Comparison of ENCODE assay signal across 31 cellular contexts in genomic region chr16:23786964-23787571, GRCh38. TPM values are rescaled to one million over a fixed set of nuclear protein-coding genes. Genes with fewer than 3 reads are reported as not detected.
"Had no signal": no experiment of that assay in that cellular context is flagged by ENCODE, and none has a peak within 500 bp of the region (broad histone marks: within the 10 kb centered on the region; RNA-seq: fewer than 3 reads in every experiment).

No MANE protein-coding gene starts in this region.

- H3K36me3 ChIP-seq: ascending aorta, cardiac muscle cell, colonic mucosa, gastroesophageal sphincter, lower lobe of right lung, right atrium auricular region, uterus had no signal

- H2AFZ ChIP-seq: hepatocyte had no signal

- H3K4me1 ChIP-seq: ascending aorta, colonic mucosa, gastroesophageal sphincter, lower lobe of right lung, right atrium auricular region, uterus had no signal

- H3K4me3 ChIP-seq: ascending aorta, cardiac muscle cell, colonic mucosa, gastroesophageal sphincter, hepatocyte, lower lobe of right lung, right atrium auricular region, smooth muscle cell, uterus had no signal

- ATAC-seq: activated T-cell treated with anti-CD3 and anti-CD28 coated beads, Interleukin-2, amount 50 U/mL, for 72 hours; gastroesophageal sphincter; left lobe of liver; lower lobe of right lung; naive thymus-derived CD8-positive, alpha-beta T cell; stimulated activated memory B cell treated with anti-CD40 and anti-IgM and Interleukin-4, amounts not matched to agents 10 μg/mL and 1 μg/mL and 100 μg/mL, for 72 hours; stimulated activated naive CD8-positive, alpha-beta T cell treated with anti-CD3 and anti-CD28 coated beads, Interleukin-15, amount 100 ng/mL, for 72 hours had no signal

- H3K9me3 ChIP-seq: ascending aorta, colonic mucosa, lower lobe of right lung, right atrium auricular region, uterus had no signal

- H3K79me2 ChIP-seq: hepatocyte had no signal

- H3K27ac ChIP-seq: ascending aorta, cardiac muscle cell, colonic mucosa, gastroesophageal sphincter, hepatocyte, lower lobe of right lung, right atrium auricular region, uterus had no signal

- H3K4me2 ChIP-seq: hepatocyte, smooth muscle cell had no signal

- H3K27me3 ChIP-seq: ascending aorta, cardiac muscle cell, colonic mucosa, right atrium auricular region, uterus had no signal

- DNase-seq: activated CD4-positive, alpha-beta T cell treated with anti-CD3 and anti-CD28 coated beads for 4 hours; activated CD4-positive, alpha-beta T cell treated with anti-CD3 and anti-CD28 coated beads, Interleukin-2, amount 50 U/mL, for 4 hours; activated naive CD4-positive, alpha-beta T cell; activated T-cell treated with anti-CD3 and anti-CD28 coated beads for 4 hours; activated T-cell treated with anti-CD3 and anti-CD28 coated beads, Interleukin-2, amount 50 U/mL, for 72 hours; cerebellar nuclear complex; colonic mucosa; effector memory CD4-positive, alpha-beta T cell; erythroblast; lower lobe of right lung; mesenchymal stem cell; naive thymus-derived CD8-positive, alpha-beta T cell; stimulated activated CD4-positive, alpha-beta T cell treated with anti-CD3 and anti-CD28 coated beads, Interleukin-1b, Interleukin-23, amount 100 ng/mL, for 48 hours; stimulated activated CD4-positive, alpha-beta T cell treated with anti-CD3 and anti-CD28 coated beads, Interleukin-4, amount 100 ng/mL, for 4 hours; stimulated activated CD8-positive, alpha-beta memory T cell treated with anti-CD3 and anti-CD28 coated beads, Interleukin-4, amount 100 ng/mL, for 48 hours; stimulated activated naive CD8-positive, alpha-beta T cell treated with anti-CD3 and anti-CD28 coated beads, Interleukin-15, amount 100 ng/mL, for 72 hours; substantia nigra; uterus had no signal

RNA-seq across cellular contexts. Expression of gene CHP2, which starts 32.2 kb away (rescaled TPM):
- total RNA-seq: activated T-cell treated with anti-CD3 and anti-CD28 coated beads, Interleukin-2, amount 50 U/mL, for 72 hours; ascending aorta; cardiac muscle cell; dermis microvascular lymphatic vessel endothelial cell; gastroesophageal sphincter; kidney epithelial cell; left lobe of liver; naive thymus-derived CD8-positive, alpha-beta T cell; neural crest cell; omental fat pad; pulmonary artery endothelial cell; right atrium auricular region; smooth muscle cell had no signal
- polyA plus RNA-seq: cardiac muscle cell; naive thymus-derived CD8-positive, alpha-beta T cell; smooth muscle cell had no signal

RNA-seq across cellular contexts. Expression of gene PRKCB, which starts 48.7 kb away (rescaled TPM):
- total RNA-seq: dermis microvascular lymphatic vessel endothelial cell, pulmonary artery endothelial cell had no signal
- polyA plus RNA-seq: smooth muscle cell had no signal
